14 cellular contexts compared by ENCODE assay signal in the genomic region with DNA sequence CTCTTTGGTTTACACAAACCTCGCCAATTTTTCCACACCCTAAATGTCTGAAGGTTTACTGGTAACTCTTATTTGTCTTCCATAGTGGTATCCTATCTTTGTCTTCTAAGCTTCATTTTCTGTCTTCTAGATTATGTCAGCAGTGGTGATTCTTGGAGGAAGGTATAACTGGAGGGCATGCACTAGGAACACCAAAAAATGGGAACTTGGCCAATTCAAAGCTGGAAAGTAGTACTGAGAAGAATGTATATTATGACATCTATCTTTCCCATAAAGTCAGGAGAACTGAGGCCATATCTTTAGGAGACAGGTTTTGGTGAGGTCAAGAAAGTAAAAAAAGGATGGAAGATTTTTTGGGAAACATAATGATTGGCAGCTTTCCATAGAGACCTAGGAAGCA.
A peak's percentile ranks its signal among the peaks of the same experiment; 100 is the strongest.
DNase-seq lines count a peak whose midpoint lies in the region; ATAC-seq and TF ChIP-seq lines count a peak whose summit lies in the region.
"Had no signal": no experiment of that assay in that cellular context is flagged by ENCODE, and none has a peak within 500 bp of the region (broad histone marks: within the 10 kb centered on the region; RNA-seq: fewer than 3 reads in every experiment).

No MANE protein-coding gene starts in this region.

- intact Hi-C loops in IMR-90 (cut with micrococcal nuclease): no loop called here

- no peaks in the 10 kb centered on the region for H3K4me1 ChIP-seq in IMR-90 (ENCODE audit: control insufficient read depth, insufficient read depth, low read length)

- no peaks in the 10 kb centered on the region for H3K79me1 ChIP-seq in IMR-90 (ENCODE audit: low read depth in 1 of 2, low read length in 2 of 2)

- no peak overlapping the region for H2AK9ac ChIP-seq in IMR-90 (replicated peaks; ENCODE audit: low read depth, low read length, poor library complexity)

- no peak for TF ChIP-seq RAD21 in IMR-90 (IDR thresholded peaks at IDR 0.05; ENCODE audit: low read length)

- no peaks in the 10 kb centered on the region for H3K9me3 ChIP-seq in IMR-90 (ENCODE audit: control insufficient read depth, insufficient read depth, low read length)

- no TSS peak for BruUV-seq in IMR-90 (replicated peaks; lab: Mats Ljungman, UMichigan)

- no peak overlapping the region for H3K4ac ChIP-seq in IMR-90 (ENCODE audit: low read depth, low read length)

- H2BK120ac ChIP-seq in IMR-90 (ENCODE audit: low read depth, low read length): no peak overlapping the region

- no peak overlapping the region for H3K18ac ChIP-seq in IMR-90 (ENCODE audit: low read depth, low read length)

- POLR2A ChIA-PET in IMR-90 (lab: Charles Lee; ENCODE audit: unreplicated experiment): no interaction called here

- H2BK5ac ChIP-seq in IMR-90 (ENCODE audit: low read depth, low read length, poor library complexity, severe bottlenecking): no peak overlapping the region

- H2AFZ ChIP-seq in IMR-90 (replicated peaks; ENCODE audit: low read length, poor library complexity): no peak overlapping the region
- H2AFZ ChIP-seq: GM23338 had no signal

- H3K56ac ChIP-seq in IMR-90 (ENCODE audit: extremely low read depth, insufficient read depth, low read length): no peak overlapping the region

- no peak overlapping the region for H3K9ac ChIP-seq in IMR-90 (ENCODE audit: low read depth, low read length)

- in situ Hi-C loops in IMR-90 (cut with MboI; ENCODE audit: low sequenced_read_pairs): no loop called here

- no peak overlapping the region for H4K91ac ChIP-seq in IMR-90 (ENCODE audit: insufficient read depth, low read depth, low read length)

- H2AK5ac ChIP-seq in IMR-90 (ENCODE audit: low read depth, low read length): no peak overlapping the region

- no peak overlapping the region for H2BK20ac ChIP-seq in IMR-90 (ENCODE audit: low read depth, low read length)

- dilution Hi-C loops in IMR-90 (cut with HindIII; ENCODE audit: low sequenced_read_pairs, unreplicated experiment): no loop called here

- no peak overlapping the region for H3K4me3 ChIP-seq in IMR-90 (ENCODE audit: insufficient read depth, low read depth, low read length)
- H3K4me3 ChIP-seq: GM23338, K562 had no signal

- no peak overlapping the region for H4K8ac ChIP-seq in IMR-90 (ENCODE audit: low read depth in 2 of 2, low read length in 2 of 2)

- H2BK15ac ChIP-seq in IMR-90 (ENCODE audit: low read depth, low read length): no peak overlapping the region

- no peak overlapping the region for H3K23ac ChIP-seq in IMR-90 (ENCODE audit: low read depth, low read length)

- ATAC-seq in IMR-90 (ENCODE audit: low read depth) (no peak), GM19397 (IDR thresholded peaks at IDR 0.05; ENCODE audit: unreplicated experiment) (no peak)
- ATAC-seq: GM23338, K562 had no signal

- H4K5ac ChIP-seq in IMR-90 (ENCODE audit: low read depth, low read length): no peak overlapping the region

- no peak overlapping the region for H3K14ac ChIP-seq in IMR-90 (replicated peaks; ENCODE audit: low read depth, low read length)

- no peak overlapping the region for H3K27ac ChIP-seq in IMR-90 (ENCODE audit: insufficient read depth, low read length)
- H3K27ac ChIP-seq: HL-60 had no signal

- H3K9me1 ChIP-seq in IMR-90 (ENCODE audit: insufficient read depth, low read length): no peaks in the 10 kb centered on the region

- TF ChIP-seq POLR2A in IMR-90 (IDR thresholded peaks at IDR 0.05; ENCODE audit: low read depth, low read length): no peak

- no peaks in the 10 kb centered on the region for H4K20me1 ChIP-seq in IMR-90 (ENCODE audit: insufficient read depth, low read length)

- no peaks in the 10 kb centered on the region for H3K27me3 ChIP-seq in IMR-90 (ENCODE audit: control insufficient read depth, insufficient read depth, low read length)

- no peaks in the 10 kb centered on the region for H3K36me3 ChIP-seq in IMR-90 (ENCODE audit: control insufficient read depth, insufficient read depth, low read length)

- TF ChIP-seq CTCF in IMR-90 (conservative IDR thresholded peaks at IDR 0.05; ENCODE audit: low read depth, low read length): no peak

- CTCF ChIA-PET in IMR-90 (lab: Yijun Ruan, JAX): interaction anchor here (0.6 kb wide), 1 partner anchor 264 kb away, joined by 4 read pairs; no protein-coding TSS in a partner anchor

- DNase-seq in EL (peak; percentile 11), IMR-90 (peak; percentile 2), cerebellum (ENCODE audit: low spot score) (peak; percentile 13), iris pigment epithelial cell (ENCODE audit: low read depth) (peak; percentile 8), HCEC 1CT (no peak), HK-2 (ENCODE audit: unreplicated experiment) (no peak)
- DNase-seq: CD4-positive, alpha-beta T cell; DMS79; GF-D8; H7 had no signal

- no peak overlapping the region for H3K4me2 ChIP-seq in IMR-90 (ENCODE audit: low read depth, low read length)
- H3K4me2 ChIP-seq: GM23338 had no signal

- no CpG with 5 or more reads among the region's 1 CpG for WGBS in IMR-90 (ENCODE audit: extremely low coverage in 2 of 2, insufficient read length in 1 of 2), 2 experiments

TF ChIP-seq in IMR-90, 13 proteins besides CTCF, POLR2A, EP300 and RAD21:
- TF ChIP-seq CEBPB (IDR thresholded peaks at IDR 0.05; ENCODE audit: low read depth, low read length): no peak
- TF ChIP-seq MAFK (IDR thresholded peaks at IDR 0.05; ENCODE audit: low read depth, low read length): no peak
- no peak for TF ChIP-seq SMC3 (IDR thresholded peaks at IDR 0.05; ENCODE audit: low read depth, low read length)
- TF ChIP-seq MXI1 (IDR thresholded peaks at IDR 0.05; ENCODE audit: borderline replicate concordance, low read depth, low read length): no peak
- TF ChIP-seq CHD1 (IDR thresholded peaks at IDR 0.05; ENCODE audit: low read depth, low read length): no peak
- TF ChIP-seq RFX5 (IDR thresholded peaks at IDR 0.05; ENCODE audit: low read depth, low read length): no peak
- no peak for TF ChIP-seq MAZ (IDR thresholded peaks at IDR 0.05; ENCODE audit: borderline replicate concordance, low read depth, low read length)

Comparison
In these comparisons a context has a peak if more than half of its experiments do, and no peak if none do; other contexts are left out.
1. DNase-seq: peak in EL (single experiment), IMR-90 (single experiment), cerebellum (single experiment) and iris pigment epithelial cell (single experiment); none in HCEC 1CT (single experiment) and HK-2 (single experiment).